ENCODE assay signal across 8 cellular contexts in genomic region chr12:107685360-107686248, GRCh38. TPM values are rescaled to one million over a fixed set of nuclear protein-coding genes. Genes with fewer than 3 reads are reported as not detected.
DNase-seq lines count a peak whose midpoint lies in the region; ATAC-seq, FAIRE-seq and TF ChIP-seq lines count a peak whose summit lies in the region.

Gene PWP1 (plus strand): TSS chr12:107685799. CDS start chr12:107685900, 101 bp downstream.

- no peak for FAIRE-seq in pancreas (lab: Jason Lieb, UNC)

- TF ChIP-seq CTCF in GM12875 (IDR thresholded peaks at IDR 0.05; ENCODE audit: borderline replicate concordance, insufficient read depth, low read depth, low read length) (no peak), pancreas (IDR thresholded peaks at IDR 0.05) (no peak), thyroid gland (IDR thresholded peaks at IDR 0.05) (no peak)

- peak within 1 kb of the TSS; percentile 58 to 77 (median 70) for H3K27ac ChIP-seq in pancreas
- peak within 1 kb of the TSS; percentile 44 to 67 (median 45) for H3K27ac ChIP-seq in thyroid gland

- peaks cover 0 to 8% (median 0%) of the 10 kb centered on the region in 3 donors for H3K4me1 ChIP-seq in pancreas
- H3K4me1 ChIP-seq in thyroid gland, result peaks cover 9 to 11% of the 10 kb centered on the region in 2 donors

- H3K27me3 ChIP-seq in pancreas (no peaks in the 10 kb centered on the region), thyroid gland (no peaks in the 10 kb centered on the region)

- peak in 1 of 2 donors; percentile 78 for TF ChIP-seq POLR2A in thyroid gland (IDR thresholded peaks at IDR 0.05)

- peak within 1 kb of the TSS; percentile 73 for H3K4me3 ChIP-seq in GM12875 (ENCODE audit: low read depth, low read length)
- H3K4me3 ChIP-seq in pancreas, result peak within 1 kb of the TSS; percentile 80 to 95 (median 91)
- peak within 1 kb of the TSS; percentile 75 to 87 (median 80) for H3K4me3 ChIP-seq in thyroid gland (replicated peaks in 1 of 3)

- ATAC-seq in HG02763 (IDR thresholded peaks at IDR 0.05; ENCODE audit: unreplicated experiment) (peak; percentile 88), Right ventricle myocardium superior (ENCODE audit: poor library complexity) (peak; percentile 98), pancreas (peak; percentile 95 to 99 (median 98))

- intact Hi-C loops in Right ventricle myocardium superior (cut with DNase I), result loop anchor here (10.0 kb wide), 1 partner anchor 829 kb away; the partner anchor contains the start of gene FICD
- intact Hi-C loops in pancreas (cut with DNase I), result loop anchor here in 2 of 3 donors (10.0 kb wide), 1 partner anchor 69 kb away; no protein-coding TSS in a partner anchor
- intact Hi-C loops in thyroid gland (cut with DNase I), result loop anchor here (5.0 to 10.0 kb wide), 2 partner anchors 77 to 829 kb away; partner anchors contain the start of genes FICD and PRDM4

- WGBS in pancreas, 2 donors, result 0% methylated on average over 50 to 51 of the region's 51 CpGs
- WGBS in thyroid gland, 2 donors, result 0 to 1% methylated on average over 26 to 39 of the region's 51 CpGs

- peak; percentile 78 for DNase-seq in NCI-H1417 treated with DMSO at 0.1 percent for 48 hours (lab: John Stamatoyannopoulos, UW)
- peak; percentile 81 to 92 for DNase-seq in SW 1271 (lab: John Stamatoyannopoulos, UW)
- peak; percentile 87 for DNase-seq in activated naive CD8-positive, alpha-beta T cell treated with anti-CD3 and anti-CD28 coated beads, Interleukin-2, amount 50 U/mL, for 16 hours (ENCODE audit: low read depth, low spot score)
- peak; percentile 98 for DNase-seq in Right ventricle myocardium superior
- peak; percentile 92 to 99 (median 96) for DNase-seq in pancreas
- peak; percentile 95 for DNase-seq in thyroid gland

- peaks cover 2 to 21% (median 3%) of the 10 kb centered on the region in 3 donors for H3K36me3 ChIP-seq in pancreas
- peaks cover 21 to 24% of the 10 kb centered on the region in 2 donors for H3K36me3 ChIP-seq in thyroid gland

- H3K9me3 ChIP-seq in pancreas, result no peaks in the 10 kb centered on the region
- no peaks in the 10 kb centered on the region for H3K9me3 ChIP-seq in thyroid gland

RNA-seq across cellular contexts. Expression of gene PWP1, which starts in this region (rescaled TPM):
- total RNA-seq in Right ventricle myocardium superior (9.4 TPM), pancreas (10 to 100 TPM; 12.5 to 21.8 (median 14.8) TPM), thyroid gland (10 to 100 TPM; 73.4 to 90.3 (median 89.3) TPM)
- 10 to 100 TPM; 10.5 to 20.9 TPM for polyA plus RNA-seq in pancreas

Comparison
In these comparisons a context has a peak if more than half of its experiments do, and no peak if none do; other contexts are left out.
1. Peak in every context shown above with its lines: DNase-seq, ATAC-seq, H3K4me3 ChIP-seq and H3K27ac ChIP-seq.